ENCODE assay signal across 8 cellular contexts in genomic region chr17:32349854-32350661, GRCh38. TPM values are rescaled to one million over a fixed set of nuclear protein-coding genes. Genes with fewer than 3 reads are reported as not detected.
A peak's percentile ranks its signal among the peaks of the same experiment; 100 is the strongest.
DNase-seq lines count a peak whose midpoint lies in the region; ATAC-seq, FAIRE-seq and TF ChIP-seq lines count a peak whose summit lies in the region.

ZNF207 (plus strand) TSS chr17:32350157; CDS start chr17:32350286, 129 bp downstream.

- H3K4me1 ChIP-seq in ACC112 (ENCODE audit: control insufficient read depth, insufficient read depth, low read length, unreplicated experiment) (peaks cover 18% of the 10 kb centered on the region), small intestine (ENCODE audit: control insufficient read depth in 2 of 2, insufficient read depth in 1 of 2, low read depth in 1 of 2, low read length in 1 of 2) (peaks cover 4 to 17% of the 10 kb centered on the region in 2 donors)

- peaks cover 24% of the 10 kb centered on the region for H3K36me3 ChIP-seq in ACC112 (ENCODE audit: insufficient read depth, low read length)
- H3K36me3 ChIP-seq in bronchial epithelial cell (ENCODE audit: control insufficient read depth, insufficient read depth, low read length): peaks cover 5% of the 10 kb centered on the region
- peaks cover under 1 to 2% of the 10 kb centered on the region in 2 donors for H3K36me3 ChIP-seq in small intestine (ENCODE audit: control insufficient read depth in 2 of 2, insufficient read depth in 2 of 2, low read length in 2 of 2)

- peak; percentile 86 for ATAC-seq in GM18870 (IDR thresholded peaks at IDR 0.05; ENCODE audit: unreplicated experiment)
- ATAC-seq in HG03139 (IDR thresholded peaks at IDR 0.05; ENCODE audit: unreplicated experiment): peak; percentile 89

- 0% methylated on average over 45 to 47 of the region's 47 CpGs for WGBS in small intestine, 3 donors

- H2AFZ ChIP-seq in ACC112 (ENCODE audit: low read length, unreplicated experiment): peak within 1 kb of the TSS; percentile 33

- no peaks in the 10 kb centered on the region for H3K9me3 ChIP-seq in small intestine (ENCODE audit: control insufficient read depth, low read depth)

- H3K27me3 ChIP-seq in ACC112 (ENCODE audit: insufficient read depth, low read length): no peaks in the 10 kb centered on the region
- no peaks in the 10 kb centered on the region for H3K27me3 ChIP-seq in bronchial epithelial cell (ENCODE audit: control insufficient read depth, insufficient read depth, low read length)
- no peaks in the 10 kb centered on the region for H3K27me3 ChIP-seq in small intestine (ENCODE audit: control insufficient read depth in 2 of 2, insufficient read depth in 2 of 2, low read length in 2 of 2)

- H3K4me3 ChIP-seq in ACC112 (ENCODE audit: low read depth, low read length): peak within 1 kb of the TSS; percentile 92
- peak within 1 kb of the TSS; percentile 99 for H3K4me3 ChIP-seq in WI38 (ENCODE audit: low read depth, low read length)
- H3K4me3 ChIP-seq in bronchial epithelial cell (ENCODE audit: low read depth, low read length): peak within 1 kb of the TSS; percentile 84
- H3K4me3 ChIP-seq in small intestine (ENCODE audit: low read depth in 1 of 2, low read length in 2 of 2): peak within 1 kb of the TSS; percentile 88 to 100

- DNase-seq in NCI-H2227 treated with DMSO at 0.1 percent for 48 hours (lab: John Stamatoyannopoulos, UW) (peak; percentile 87), bronchial epithelial cell (ENCODE audit: low read depth) (peak; percentile 91), iPS-NIHi11 (ENCODE audit: low spot score) (peak; percentile 93), small intestine (peak; percentile 97)

- FAIRE-seq in bronchial epithelial cell (lab: Jason Lieb, UNC) (no peak), small intestine (lab: Jason Lieb, UNC) (no peak)

- peaks cover 61% of the 10 kb centered on the region for H3K79me2 ChIP-seq in ACC112 (ENCODE audit: control insufficient read depth, insufficient read depth, low read length, unreplicated experiment)

- peak within 1 kb of the TSS; percentile 95 for H3K27ac ChIP-seq in ACC112 (ENCODE audit: low read depth, low read length)
- peak within 1 kb of the TSS; percentile 93 to 98 for H3K27ac ChIP-seq in small intestine (ENCODE audit: low read depth in 1 of 2, low read length in 1 of 2)

- TF ChIP-seq CTCF in WI38 (IDR thresholded peaks at IDR 0.05; ENCODE audit: low read depth, low read length) (no peak), bronchial epithelial cell (IDR thresholded peaks at IDR 0.05; ENCODE audit: insufficient read depth, low read length, severe bottlenecking) (no peak)

RNA-seq across cellular contexts. Expression of gene ZNF207, which starts in this region (rescaled TPM):
- 58.7 and 64.1 TPM in 2 replicates for total RNA-seq in bronchial epithelial cell
- 10 to 100 TPM; 50.8 to 71.6 (median 56.7) TPM for polyA plus RNA-seq in small intestine

Comparison
In these comparisons a context has a peak if more than half of its experiments do, and no peak if none do; other contexts are left out.
1. Peak in every context shown above with its lines: DNase-seq, ATAC-seq, H3K4me3 ChIP-seq and H3K27ac ChIP-seq.